In genomic region chr2:207408086-207408794, GRCh38 we compare ENCODE assay signal across 9 cellular contexts.
DNase-seq lines count a peak whose midpoint lies in the region; ATAC-seq and TF ChIP-seq lines count a peak whose summit lies in the region.
"Had no signal": no experiment of that assay in that cellular context is flagged by ENCODE, and none has a peak within 500 bp of the region (broad histone marks: within the 10 kb centered on the region; RNA-seq: fewer than 3 reads in every experiment).

No MANE protein-coding gene starts in this region.

- CTCF ChIA-PET in PC-9 (lab: Charles Lee): no interaction called here

- H3K36me3 ChIP-seq in HUES48 (ENCODE audit: control insufficient read depth, insufficient read depth, low read length) (no peaks in the 10 kb centered on the region), PC-9 (ENCODE audit: low read depth) (no peaks in the 10 kb centered on the region)
- H3K36me3 ChIP-seq: SJCRH30 had no signal

- no peak overlapping the region; the same call in 1 of the 2 replicates for H2AFZ ChIP-seq in PC-9

- no TSS peak for BruUV-seq in PC-9 (replicated peaks; lab: Mats Ljungman, UMichigan)

- H4K20me1 ChIP-seq in PC-9 (ENCODE audit: insufficient read depth): no peaks in the 10 kb centered on the region

- H3K27ac ChIP-seq in HUES48 (ENCODE audit: low read depth, low read length): peak overlapping the region; percentile 33
- no peak overlapping the region for H3K27ac ChIP-seq in PC-9
- H3K27ac ChIP-seq: SJCRH30 had no signal

- H3K9me3 Mint-ChIP-seq in memory B cell: no peaks in the 10 kb centered on the region

- no peak overlapping the region for H3K4me3 Mint-ChIP-seq in memory B cell

- TF ChIP-seq CTCF in PC-9 (conservative IDR thresholded peaks at IDR 0.05): no peak

- peak overlapping the region; percentile 6; the same call in 1 of the 2 replicates for H3K4me2 ChIP-seq in PC-9

- H3K9me3 ChIP-seq in HUES48 (ENCODE audit: control insufficient read depth, insufficient read depth, low read length) (no peaks in the 10 kb centered on the region), PC-9 (ENCODE audit: insufficient read depth, low read depth) (no peaks in the 10 kb centered on the region)
- H3K9me3 ChIP-seq: SJCRH30 had no signal

- POLR2A ChIA-PET in PC-9 (lab: Charles Lee; ENCODE audit: unreplicated experiment): no interaction called here

- intact Hi-C loops in PC-9 (cut with micrococcal nuclease; ENCODE audit: unreplicated experiment): no loop called here

- peak overlapping the region; percentile 39 for H3K27ac Mint-ChIP-seq in memory B cell

- peak; percentile 93 for ATAC-seq in memory B cell (ENCODE audit: low read depth)

- H3K36me3 Mint-ChIP-seq in memory B cell: peaks cover 7% of the 10 kb centered on the region

- peak; percentile 27 for DNase-seq in NOMO-1 treated with DMSO at 0.1 percent for 48 hours (lab: John Stamatoyannopoulos, UW; ENCODE audit: unreplicated experiment)
- DNase-seq in NOMO-1 treated with dmso at 0.1 percent for 144 hours (lab: John Stamatoyannopoulos, UW; ENCODE audit: unreplicated experiment): no peak
- DNase-seq in PC-9: peak; percentile 8 to 78
- no peak for DNase-seq in memory B cell (ENCODE audit: low spot score in 2 of 2)
- DNase-seq in inferior parietal cortex (ENCODE audit: extremely low spot score): no peak
- no peak for DNase-seq in stimulated activated CD4-positive, alpha-beta T cell treated with anti-CD3 and anti-CD28 coated beads, Interleukin-4, amount 100 ng/mL, for 4 hours
- DNase-seq in activated effector memory CD4-positive, alpha-beta T cell treated with Interleukin-2 at 50 U/mL for 16 hours: no peak

- no peaks in the 10 kb centered on the region for H3K27me3 Mint-ChIP-seq in memory B cell

- peaks cover 11% of the 10 kb centered on the region for H3K4me1 Mint-ChIP-seq in memory B cell

- no peaks in the 10 kb centered on the region for H3K27me3 ChIP-seq in HUES48 (ENCODE audit: control insufficient read depth, insufficient read depth, low read length)
- no peaks in the 10 kb centered on the region for H3K27me3 ChIP-seq in PC-9 (ENCODE audit: insufficient read depth, low read depth)
- H3K27me3 ChIP-seq: SJCRH30 had no signal

- no peak overlapping the region for H3K9ac ChIP-seq in HUES48 (ENCODE audit: low read depth, low read length)

- H3F3A ChIP-seq in PC-9 (ENCODE audit: insufficient read depth, low read depth): no peaks in the 10 kb centered on the region

- H3K4me1 ChIP-seq in HUES48 (ENCODE audit: control insufficient read depth, insufficient read depth, low read length): peaks cover 38% of the 10 kb centered on the region
- H3K4me1 ChIP-seq in PC-9 (replicated peaks; ENCODE audit: insufficient read depth): peaks cover 19% of the 10 kb centered on the region

- H3K9me2 ChIP-seq in PC-9 (ENCODE audit: insufficient read depth): no peaks in the 10 kb centered on the region

- H3K79me2 ChIP-seq in PC-9 (ENCODE audit: low read depth): no peaks in the 10 kb centered on the region

- H3K4me3 ChIP-seq in HUES48 (ENCODE audit: low read depth, low read length): no peak overlapping the region
- no peak overlapping the region for H3K4me3 ChIP-seq in PC-9
- H3K4me3 ChIP-seq: SJCRH30 had no signal

Comparison
In these comparisons a context has a peak if more than half of its experiments do, and no peak if none do; other contexts are left out.
1. DNase-seq: peak in NOMO-1 treated with DMSO at 0.1 percent for 48 hours (single experiment) and PC-9 (2 of 2); none in NOMO-1 treated with dmso at 0.1 percent for 144 hours (single experiment), memory B cell (0 of 2), inferior parietal cortex (single experiment), stimulated activated CD4-positive, alpha-beta T cell treated with anti-CD3 and anti-CD28 coated beads, Interleukin-4, amount 100 ng/mL, for 4 hours (0 of 2) and activated effector memory CD4-positive, alpha-beta T cell treated with Interleukin-2 at 50 U/mL for 16 hours (single experiment).